21 cellular contexts compared by ENCODE assay signal in the genomic region with DNA sequence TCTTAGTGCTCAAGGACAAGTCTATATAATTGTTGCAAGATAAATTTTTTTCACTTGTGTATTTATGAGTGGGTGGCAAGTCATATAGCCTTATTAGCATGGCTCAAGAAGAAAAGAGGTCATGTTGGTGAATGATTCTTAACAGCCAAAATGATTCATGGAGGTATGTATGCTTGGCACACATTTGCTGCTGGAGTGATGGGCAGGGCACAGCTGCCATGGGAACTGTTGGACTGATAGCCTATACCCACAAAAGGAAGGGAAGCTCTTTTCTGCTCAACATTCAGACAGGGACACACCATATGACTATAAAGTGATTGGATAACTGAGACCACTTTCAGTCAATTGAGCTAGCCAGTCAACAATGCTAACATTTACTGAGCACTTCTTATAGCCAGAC. TPM values are rescaled to one million over a fixed set of nuclear protein-coding genes. Genes with fewer than 3 reads are reported as not detected.
"Had no signal": no experiment of that assay in that cellular context is flagged by ENCODE, and none has a peak within 500 bp of the region (broad histone marks: within the 10 kb centered on the region; RNA-seq: fewer than 3 reads in every experiment).

No MANE protein-coding gene starts in this region.

- H3K36me3 Mint-ChIP-seq: activated naive CD4-positive, alpha-beta T cell treated with anti-CD3 and anti-CD28 coated beads, Interleukin-2, amount 50 U/mL, for 24 hours; memory B cell had no signal

- H3K4me3 ChIP-seq: heart left ventricle, prostate gland, thoracic aorta had no signal

- H3K27ac Mint-ChIP-seq: activated CD4-positive, alpha-beta T cell treated with anti-CD3 and anti-CD28 coated beads, Interleukin-2, amount 10 ng/mL, durations not matched to agents 7 days and 5 days; activated naive CD4-positive, alpha-beta T cell treated with anti-CD3 and anti-CD28 coated beads, Interleukin-2, amount 50 U/mL, for 24 hours; memory B cell; stimulated activated naive CD8-positive, alpha-beta T cell treated with anti-CD3 and anti-CD28 coated beads, Interleukin-15, amount 100 ng/mL, for 72 hours had no signal

- H3K27me3 ChIP-seq: brain microvascular endothelial cell had no signal

- ATAC-seq: heart left ventricle; left lobe of liver; sciatic nerve; stimulated activated naive CD8-positive, alpha-beta T cell treated with anti-CD3 and anti-CD28 coated beads, Interleukin-15, amount 100 ng/mL, for 72 hours had no signal

- DNase-seq: activated CD4-positive, alpha-beta T cell treated with anti-CD3 and anti-CD28 coated beads, Interleukin-2, amount 10 ng/mL, durations not matched to agents 7 days and 5 days; activated CD4-positive, CD25-positive, alpha-beta regulatory T cell; activated effector memory CD4-positive, alpha-beta T cell treated with Interleukin-2 at 50 U/mL for 16 hours; activated T-cell treated with anti-CD3 and anti-CD28 coated beads, Interleukin-2, amount 50 U/mL, for 1 hour; amniotic stem cell; brain microvascular endothelial cell; dermis blood vessel endothelial cell; erythroblast; heart left ventricle; occipital lobe; stimulated activated CD4-positive, alpha-beta T cell treated with anti-CD3 and anti-CD28 coated beads, Interleukin-4, amount 100 ng/mL, for 1 hour; stimulated activated CD8-positive, alpha-beta memory T cell treated with anti-CD3 and anti-CD28 coated beads, Interleukin-4, amount 100 ng/mL, for 48 hours; stimulated activated naive CD8-positive, alpha-beta T cell treated with anti-CD3 and anti-CD28 coated beads, Interleukin-15, amount 100 ng/mL, for 72 hours had no signal

- H3K27ac ChIP-seq: brain microvascular endothelial cell, heart left ventricle, prostate gland, thoracic aorta had no signal

- H3K27me3 Mint-ChIP-seq: memory B cell had no signal

- H3K9me3 ChIP-seq: heart left ventricle, prostate gland, thoracic aorta had no signal

- H3K36me3 ChIP-seq: brain microvascular endothelial cell, heart left ventricle, prostate gland, thoracic aorta had no signal

- H3K4me1 Mint-ChIP-seq: activated CD4-positive, alpha-beta T cell treated with anti-CD3 and anti-CD28 coated beads, Interleukin-2, amount 10 ng/mL, durations not matched to agents 7 days and 5 days; activated naive CD4-positive, alpha-beta T cell treated with anti-CD3 and anti-CD28 coated beads, Interleukin-2, amount 50 U/mL, for 24 hours; memory B cell; stimulated activated naive CD8-positive, alpha-beta T cell treated with anti-CD3 and anti-CD28 coated beads, Interleukin-15, amount 100 ng/mL, for 72 hours had no signal

- H3K9me3 Mint-ChIP-seq: activated CD4-positive, alpha-beta T cell treated with anti-CD3 and anti-CD28 coated beads, Interleukin-2, amount 10 ng/mL, durations not matched to agents 7 days and 5 days; activated naive CD4-positive, alpha-beta T cell treated with anti-CD3 and anti-CD28 coated beads, Interleukin-2, amount 50 U/mL, for 24 hours; memory B cell; nephron; stimulated activated naive CD8-positive, alpha-beta T cell treated with anti-CD3 and anti-CD28 coated beads, Interleukin-15, amount 100 ng/mL, for 72 hours had no signal

- H3K4me3 Mint-ChIP-seq: activated CD4-positive, alpha-beta T cell treated with anti-CD3 and anti-CD28 coated beads, Interleukin-2, amount 10 ng/mL, durations not matched to agents 7 days and 5 days; activated naive CD4-positive, alpha-beta T cell treated with anti-CD3 and anti-CD28 coated beads, Interleukin-2, amount 50 U/mL, for 24 hours; memory B cell; nephron; stimulated activated naive CD8-positive, alpha-beta T cell treated with anti-CD3 and anti-CD28 coated beads, Interleukin-15, amount 100 ng/mL, for 72 hours had no signal

- H3K4me1 ChIP-seq: heart left ventricle, prostate gland had no signal

RNA-seq across cellular contexts. Expression of a gene that starts 46.8 kb away (rescaled TPM):
- total RNA-seq: activated CD4-positive, alpha-beta T cell treated with anti-CD3 and anti-CD28 coated beads, Interleukin-2, amount 10 ng/mL, durations not matched to agents 7 days and 5 days; cerebellum; dermis blood vessel endothelial cell; left lobe of liver; occipital lobe; sciatic nerve; thoracic aorta had no signal
